ENCODE assay signal across 19 cellular contexts in genomic region chr9:134489621-134490380, GRCh38.
"Had no signal": no experiment of that assay in that cellular context is flagged by ENCODE, and none has a peak within 500 bp of the region (broad histone marks: within the 10 kb centered on the region; RNA-seq: fewer than 3 reads in every experiment).

No MANE protein-coding gene starts in this region.

- DNase-seq: activated CD4-positive, alpha-beta T cell treated with anti-CD3 and anti-CD28 coated beads, Interleukin-2, amount 10 ng/mL, durations not matched to agents 7 days and 5 days; activated CD4-positive, CD25-positive, alpha-beta regulatory T cell; activated CD8-positive, alpha-beta memory T cell treated with anti-CD3 and anti-CD28 coated beads for 24 hours; activated naive CD8-positive, alpha-beta T cell treated with anti-CD3 and anti-CD28 coated beads, Interleukin-2, amount 50 U/mL, for 24 hours; colonic mucosa; foreskin melanocyte; heart left ventricle; left ventricle myocardium superior; naive B cell; stimulated activated CD4-positive, alpha-beta T cell treated with anti-CD3 and anti-CD28 coated beads, Interleukin-12 subunit alpha, Interleukin-12 subunit beta, amount 100 ng/mL, for 4 hours; stimulated activated CD4-positive, alpha-beta T cell treated with anti-CD3 and anti-CD28 coated beads, Interleukin-1b, Interleukin-23, amount 100 ng/mL, for 48 hours; stimulated activated naive CD4-positive, alpha-beta T cell treated with Interleukin-2 at 50 U/mL for 16 hours; uterus had no signal

- ATAC-seq: activated naive CD8-positive, alpha-beta T cell treated with anti-CD3 and anti-CD28 coated beads, Interleukin-2, amount 50 U/mL, for 24 hours; heart left ventricle; left ventricle myocardium superior had no signal

- H3K4me1 Mint-ChIP-seq: activated CD4-positive, alpha-beta T cell treated with anti-CD3 and anti-CD28 coated beads, Interleukin-2, amount 10 ng/mL, durations not matched to agents 7 days and 5 days; central memory CD8-positive, alpha-beta T cell had no signal

- H3K9me3 Mint-ChIP-seq: activated CD4-positive, alpha-beta T cell treated with anti-CD3 and anti-CD28 coated beads, Interleukin-2, amount 10 ng/mL, durations not matched to agents 7 days and 5 days; activated naive CD8-positive, alpha-beta T cell treated with anti-CD3 and anti-CD28 coated beads, Interleukin-2, amount 50 U/mL, for 24 hours; central memory CD8-positive, alpha-beta T cell; naive B cell; T-helper 2 cell treated with Interferon-gamma antibody and Interleukin-4, amounts not matched to agents 5 μg/mL and 100 μg/mL, for 36 hours had no signal

- H3K4me3 ChIP-seq: ascending aorta, colonic mucosa, heart left ventricle, tibial nerve, uterus had no signal

- H3K9ac ChIP-seq: parathyroid adenoma had no signal

- H3K79me2 ChIP-seq: parathyroid adenoma had no signal

- H3K9me3 ChIP-seq: ascending aorta, colonic mucosa, heart left ventricle, neutrophil, tibial nerve, uterus had no signal

- H3K36me3 Mint-ChIP-seq: naive B cell had no signal

- H3K4me3 Mint-ChIP-seq: activated CD4-positive, alpha-beta T cell treated with anti-CD3 and anti-CD28 coated beads, Interleukin-2, amount 10 ng/mL, durations not matched to agents 7 days and 5 days; activated naive CD8-positive, alpha-beta T cell treated with anti-CD3 and anti-CD28 coated beads, Interleukin-2, amount 50 U/mL, for 24 hours; central memory CD8-positive, alpha-beta T cell; T-helper 2 cell treated with Interferon-gamma antibody and Interleukin-4, amounts not matched to agents 5 μg/mL and 100 μg/mL, for 36 hours had no signal

- H3K36me3 ChIP-seq: ascending aorta, colonic mucosa, heart left ventricle, neutrophil, tibial nerve, uterus had no signal

- H2AFZ ChIP-seq: parathyroid adenoma had no signal

- H3K27me3 ChIP-seq: ascending aorta, colonic mucosa, tibial nerve, uterus had no signal

- H3K27ac Mint-ChIP-seq: activated CD4-positive, alpha-beta T cell treated with anti-CD3 and anti-CD28 coated beads, Interleukin-2, amount 10 ng/mL, durations not matched to agents 7 days and 5 days; activated naive CD8-positive, alpha-beta T cell treated with anti-CD3 and anti-CD28 coated beads, Interleukin-2, amount 50 U/mL, for 24 hours; T-helper 2 cell treated with Interferon-gamma antibody and Interleukin-4, amounts not matched to agents 5 μg/mL and 100 μg/mL, for 36 hours had no signal

- H3K27ac ChIP-seq: ascending aorta, colonic mucosa, neutrophil, parathyroid adenoma, tibial nerve, uterus had no signal

- H3K4me1 ChIP-seq: ascending aorta, colonic mucosa, parathyroid adenoma, uterus had no signal

- H3K27me3 Mint-ChIP-seq: activated CD4-positive, alpha-beta T cell treated with anti-CD3 and anti-CD28 coated beads, Interleukin-2, amount 10 ng/mL, durations not matched to agents 7 days and 5 days; activated naive CD8-positive, alpha-beta T cell treated with anti-CD3 and anti-CD28 coated beads, Interleukin-2, amount 50 U/mL, for 24 hours had no signal
